In genomic region chr5:164518049-164518740, GRCh38 we compare ENCODE assay signal across 12 cellular contexts.
"Had no signal": no experiment of that assay in that cellular context is flagged by ENCODE, and none has a peak within 500 bp of the region (broad histone marks: within the 10 kb centered on the region; RNA-seq: fewer than 3 reads in every experiment).

No MANE protein-coding gene starts in this region.

- H3K36me3 Mint-ChIP-seq: activated naive CD4-positive, alpha-beta T cell treated with anti-CD3 and anti-CD28 coated beads, Interleukin-2, amount 50 U/mL, for 24 hours; naive B cell had no signal

- H3K4me3 Mint-ChIP-seq: activated naive CD4-positive, alpha-beta T cell treated with anti-CD3 and anti-CD28 coated beads, Interleukin-2, amount 50 U/mL, for 24 hours; naive B cell; T-helper 17 cell had no signal

- H3K4me1 Mint-ChIP-seq: activated naive CD4-positive, alpha-beta T cell treated with anti-CD3 and anti-CD28 coated beads, Interleukin-2, amount 50 U/mL, for 24 hours; naive B cell; T-helper 17 cell had no signal

- DNase-seq: activated CD4-positive, alpha-beta T cell treated with anti-CD3 and anti-CD28 coated beads, Interleukin-2, amount 50 U/mL, for 4 hours; amniotic stem cell; central memory CD4-positive, alpha-beta T cell; colonic mucosa; left colon; naive B cell; pancreas; spleen; stomach; T-helper 17 cell had no signal

- H3K27ac Mint-ChIP-seq: activated naive CD4-positive, alpha-beta T cell treated with anti-CD3 and anti-CD28 coated beads, Interleukin-2, amount 50 U/mL, for 24 hours; activated T-helper 2 cell treated with anti-CD3 and anti-CD28 coated beads, Interferon-gamma antibody, Interleukin-2, Interleukin-4, amounts not matched to agents 10 μg/mL and 5 μg/mL and 100 μg/mL, durations not matched to agents 14 hours and 24 hours and 36 hours; naive B cell; T-helper 17 cell had no signal

- H3K9me3 Mint-ChIP-seq: activated naive CD4-positive, alpha-beta T cell treated with anti-CD3 and anti-CD28 coated beads, Interleukin-2, amount 50 U/mL, for 24 hours had no signal

- H3K27me3 Mint-ChIP-seq: activated naive CD4-positive, alpha-beta T cell treated with anti-CD3 and anti-CD28 coated beads, Interleukin-2, amount 50 U/mL, for 24 hours; T-helper 17 cell had no signal
